Comparison of ENCODE assay signal across 25 cellular contexts in genomic region chr3:69987833-69988232, GRCh38. TPM values are rescaled to one million over a fixed set of nuclear protein-coding genes. Genes with fewer than 3 reads are reported as not detected.
"Had no signal": no experiment of that assay in that cellular context is flagged by ENCODE, and none has a peak within 500 bp of the region (broad histone marks: within the 10 kb centered on the region; RNA-seq: fewer than 3 reads in every experiment).

No MANE protein-coding gene starts in this region.

- DNase-seq: stimulated activated CD4-positive, alpha-beta T cell treated with anti-CD3 and anti-CD28 coated beads, Interleukin-2, amount 100 ng/mL, for 48 hours; stimulated activated CD4-positive, alpha-beta T cell treated with anti-CD3 and anti-CD28 coated beads, Interleukin-4, amount 100 ng/mL, for 1 hour; stimulated activated CD4-positive, alpha-beta T cell treated with anti-CD3 and anti-CD28 coated beads, Interleukin-4, amount 100 ng/mL, for 24 hours; stimulated activated CD4-positive, alpha-beta T cell treated with anti-CD3 and anti-CD28 coated beads, Interleukin-4, amount 100 ng/mL, for 4 hours; stimulated activated CD8-positive, alpha-beta memory T cell treated with anti-CD3 and anti-CD28 coated beads, Interleukin-4, amount 100 ng/mL, for 48 hours; stimulated activated naive B cell treated with anti-CD40 and anti-IgM and Interleukin-4, amounts not matched to agents 10 μg/mL and 1 μg/mL and 100 μg/mL, for 72 hours; stimulated activated naive CD4-positive, alpha-beta T cell; stimulated activated naive CD4-positive, alpha-beta T cell treated with Interleukin-2 at 50 U/mL for 16 hours; stimulated activated naive CD8-positive, alpha-beta T cell treated with anti-CD3 and anti-CD28 coated beads, Interleukin-15, amount 100 ng/mL, for 72 hours; stimulated activated naive CD8-positive, alpha-beta T cell treated with anti-CD3 and anti-CD28 coated beads, Interleukin-15, Interleukin-2, amounts not matched to agents 100 U/mL and 50 U/mL, for 24 hours; stomach; substantia nigra; testis; thyroid gland; tibial artery; transverse colon; trophoblast cell; upper lobe of left lung; upper lobe of right lung; uterus had no signal

- ATAC-seq: stimulated activated effector memory CD8-positive, alpha-beta T cell treated with anti-CD3 and anti-CD28 coated beads, Interleukin-12 subunit alpha, Interleukin-12 subunit beta, amount 100 ng/mL, for 72 hours; stimulated activated memory B cell treated with anti-CD40 and anti-IgM and Interleukin-4, amounts not matched to agents 10 μg/mL and 1 μg/mL and 100 μg/mL, for 72 hours; stimulated activated naive B cell treated with anti-CD40 and anti-IgM and Interleukin-4, amounts not matched to agents 10 μg/mL and 1 μg/mL and 100 μg/mL, for 72 hours; stimulated activated naive CD8-positive, alpha-beta T cell treated with anti-CD3 and anti-CD28 coated beads, Interleukin-15, amount 100 ng/mL, for 72 hours; stimulated activated naive CD8-positive, alpha-beta T cell treated with anti-CD3 and anti-CD28 coated beads, Interleukin-15, Interleukin-2, amounts not matched to agents 100 U/mL and 50 U/mL, for 24 hours; upper lobe of right lung had no signal

RNA-seq across cellular contexts. Expression of gene SAMMSON, which starts 11.7 kb away (rescaled TPM):
- total RNA-seq: temporal lobe, transverse colon, upper lobe of right lung, ureter, vagina had no signal
